In the genomic region with DNA sequence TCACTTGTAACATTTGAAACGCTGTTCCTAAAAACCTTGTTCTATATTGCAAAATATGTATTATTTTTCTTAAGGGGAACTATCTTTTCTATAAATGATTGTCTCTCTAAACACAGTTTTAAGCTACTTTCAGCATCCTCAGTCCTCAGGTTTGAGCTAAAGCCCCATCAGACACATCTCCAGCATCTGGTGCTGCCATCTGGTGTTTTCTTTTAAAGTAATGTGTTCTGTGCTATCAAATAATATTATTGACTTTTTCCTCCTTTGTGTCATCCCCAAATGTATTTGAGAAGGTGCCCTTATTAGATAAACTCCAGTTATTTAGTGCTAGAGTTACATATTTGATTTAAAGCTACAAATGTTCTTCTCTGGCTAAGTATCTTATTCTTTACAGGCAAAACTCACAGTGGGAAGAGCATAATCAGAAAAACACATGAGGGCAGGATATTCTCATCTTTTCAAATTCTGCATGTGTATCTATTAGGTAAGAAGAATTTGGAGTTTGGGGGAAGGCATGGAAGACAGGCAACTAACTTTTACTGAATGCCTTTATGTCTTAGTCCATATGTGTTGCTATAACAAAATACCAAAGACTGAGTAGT, we compare ENCODE assay signal across 10 cellular contexts. TPM values are rescaled to one million over a fixed set of nuclear protein-coding genes. Genes with fewer than 3 reads are reported as not detected.
A peak's percentile ranks its signal among the peaks of the same experiment; 100 is the strongest.
DNase-seq lines count a peak whose midpoint lies in the region; ATAC-seq and TF ChIP-seq lines count a peak whose summit lies in the region.
"Had no signal": no experiment of that assay in that cellular context is flagged by ENCODE, and none has a peak within 500 bp of the region (broad histone marks: within the 10 kb centered on the region; RNA-seq: fewer than 3 reads in every experiment).

No MANE protein-coding gene starts in this region.

- H3K4me3 ChIP-seq in ascending aorta: no peak overlapping the region
- H3K4me3 ChIP-seq: adrenal gland had no signal

- TF ChIP-seq CTCF in ascending aorta (IDR thresholded peaks at IDR 0.05): peak in 2 of 3 experiments; percentile 17 to 52

- no peaks in the 10 kb centered on the region for H3K9me3 ChIP-seq in ascending aorta
- H3K9me3 ChIP-seq: adrenal gland had no signal

- no peak overlapping the region for H3K27ac ChIP-seq in ascending aorta
- H3K27ac ChIP-seq: adrenal gland, HL-60 had no signal

- no peaks in the 10 kb centered on the region for H3K36me3 ChIP-seq in ascending aorta
- H3K36me3 ChIP-seq: adrenal gland had no signal

- TF ChIP-seq RAD21 in Ishikawa (IDR thresholded peaks at IDR 0.05; ENCODE audit: low read depth): peak; percentile 47

- H3K4me1 ChIP-seq in ascending aorta: peaks cover 3 to 29% of the 10 kb centered on the region in 2 donors
- H3K4me1 ChIP-seq: adrenal gland had no signal

- H3K27me3 ChIP-seq in ascending aorta: no peaks in the 10 kb centered on the region
- H3K27me3 ChIP-seq: adrenal gland had no signal

- intact Hi-C loops in ascending aorta (cut with DNase I): loop anchor here (10.0 kb wide), 1 partner anchor 192 kb away; a partner anchor contains a TSS

- ATAC-seq in GM19463 (IDR thresholded peaks at IDR 0.05; ENCODE audit: unreplicated experiment) (no peak), GM18498 (IDR thresholded peaks at IDR 0.05; ENCODE audit: unreplicated experiment) (no peak)

- DNase-seq in DMS53 (lab: John Stamatoyannopoulos, UW) (peak; percentile 57), ascending aorta (ENCODE audit: low spot score in 2 of 2) (no peak), lung microvascular endothelial cell (ENCODE audit: low read depth in 2 of 2) (peak; percentile 59 to 62), cortex of kidney (lab: John Stamatoyannopoulos, UW) (no peak), DMS153 (lab: John Stamatoyannopoulos, UW) (no peak)
- DNase-seq: adrenal gland had no signal

- TF ChIP-seq EP300 in Ishikawa (IDR thresholded peaks at IDR 0.05; ENCODE audit: borderline replicate concordance): no peak

TF ChIP-seq in Ishikawa, 13 proteins besides CTCF, POLR2A, EP300 and RAD21:
- TF ChIP-seq FOXM1 (IDR thresholded peaks at IDR 0.05; ENCODE audit: borderline replicate concordance, low read depth) (no peak), EGR1 (IDR thresholded peaks at IDR 0.05) (no peak), YY1 (IDR thresholded peaks at IDR 0.05; ENCODE audit: low read depth) (no peak), ZBTB7A (IDR thresholded peaks at IDR 0.05; ENCODE audit: low read depth) (no peak), TEAD4 (IDR thresholded peaks at IDR 0.05) (no peak), TAF1 (IDR thresholded peaks at IDR 0.05; ENCODE audit: low read depth) (no peak), TCF12 (IDR thresholded peaks at IDR 0.05; ENCODE audit: low read depth) (no peak), CREB1 (IDR thresholded peaks at IDR 0.05; ENCODE audit: low read depth) (no peak), CEBPB (IDR thresholded peaks at IDR 0.05) (no peak), NFIC (IDR thresholded peaks at IDR 0.05) (no peak)
- TF ChIP-seq, protein P1, sequence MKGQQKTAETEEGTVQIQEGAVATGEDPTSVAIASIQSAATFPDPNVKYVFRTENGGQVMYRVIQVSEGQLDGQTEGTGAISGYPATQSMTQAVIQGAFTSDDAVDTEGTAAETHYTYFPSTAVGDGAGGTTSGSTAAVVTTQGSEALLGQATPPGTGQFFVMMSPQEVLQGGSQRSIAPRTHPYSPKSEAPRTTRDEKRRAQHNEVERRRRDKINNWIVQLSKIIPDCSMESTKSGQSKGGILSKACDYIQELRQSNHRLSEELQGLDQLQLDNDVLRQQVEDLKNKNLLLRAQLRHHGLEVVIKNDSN (IDR thresholded peaks at IDR 0.05): no peak
- TF ChIP-seq, protein P2, sequence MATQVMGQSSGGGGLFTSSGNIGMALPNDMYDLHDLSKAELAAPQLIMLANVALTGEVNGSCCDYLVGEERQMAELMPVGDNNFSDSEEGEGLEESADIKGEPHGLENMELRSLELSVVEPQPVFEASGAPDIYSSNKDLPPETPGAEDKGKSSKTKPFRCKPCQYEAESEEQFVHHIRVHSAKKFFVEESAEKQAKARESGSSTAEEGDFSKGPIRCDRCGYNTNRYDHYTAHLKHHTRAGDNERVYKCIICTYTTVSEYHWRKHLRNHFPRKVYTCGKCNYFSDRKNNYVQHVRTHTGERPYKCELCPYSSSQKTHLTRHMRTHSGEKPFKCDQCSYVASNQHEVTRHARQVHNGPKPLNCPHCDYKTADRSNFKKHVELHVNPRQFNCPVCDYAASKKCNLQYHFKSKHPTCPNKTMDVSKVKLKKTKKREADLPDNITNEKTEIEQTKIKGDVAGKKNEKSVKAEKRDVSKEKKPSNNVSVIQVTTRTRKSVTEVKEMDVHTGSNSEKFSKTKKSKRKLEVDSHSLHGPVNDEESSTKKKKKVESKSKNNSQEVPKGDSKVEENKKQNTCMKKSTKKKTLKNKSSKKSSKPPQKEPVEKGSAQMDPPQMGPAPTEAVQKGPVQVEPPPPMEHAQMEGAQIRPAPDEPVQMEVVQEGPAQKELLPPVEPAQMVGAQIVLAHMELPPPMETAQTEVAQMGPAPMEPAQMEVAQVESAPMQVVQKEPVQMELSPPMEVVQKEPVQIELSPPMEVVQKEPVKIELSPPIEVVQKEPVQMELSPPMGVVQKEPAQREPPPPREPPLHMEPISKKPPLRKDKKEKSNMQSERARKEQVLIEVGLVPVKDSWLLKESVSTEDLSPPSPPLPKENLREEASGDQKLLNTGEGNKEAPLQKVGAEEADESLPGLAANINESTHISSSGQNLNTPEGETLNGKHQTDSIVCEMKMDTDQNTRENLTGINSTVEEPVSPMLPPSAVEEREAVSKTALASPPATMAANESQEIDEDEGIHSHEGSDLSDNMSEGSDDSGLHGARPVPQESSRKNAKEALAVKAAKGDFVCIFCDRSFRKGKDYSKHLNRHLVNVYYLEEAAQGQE (IDR thresholded peaks at IDR 0.05; ENCODE audit: low read depth): no peak
- TF ChIP-seq, protein P3, sequence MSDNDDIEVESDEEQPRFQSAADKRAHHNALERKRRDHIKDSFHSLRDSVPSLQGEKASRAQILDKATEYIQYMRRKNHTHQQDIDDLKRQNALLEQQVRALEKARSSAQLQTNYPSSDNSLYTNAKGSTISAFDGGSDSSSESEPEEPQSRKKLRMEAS (IDR thresholded peaks at IDR 0.05): no peak

RNA-seq across cellular contexts. Expression of a gene that starts 27.5 kb away (rescaled TPM):
- not detected for total RNA-seq in ascending aorta
- total RNA-seq in lung microvascular endothelial cell: not detected in 2 replicates

Comparison
In these comparisons a context has a peak if more than half of its experiments do, and no peak if none do; other contexts are left out.
1. DNase-seq: peak in DMS53 (single experiment) and lung microvascular endothelial cell (2 of 2); none in ascending aorta (0 of 2), cortex of kidney (single experiment) and DMS153 (single experiment).